In the genomic region with DNA sequence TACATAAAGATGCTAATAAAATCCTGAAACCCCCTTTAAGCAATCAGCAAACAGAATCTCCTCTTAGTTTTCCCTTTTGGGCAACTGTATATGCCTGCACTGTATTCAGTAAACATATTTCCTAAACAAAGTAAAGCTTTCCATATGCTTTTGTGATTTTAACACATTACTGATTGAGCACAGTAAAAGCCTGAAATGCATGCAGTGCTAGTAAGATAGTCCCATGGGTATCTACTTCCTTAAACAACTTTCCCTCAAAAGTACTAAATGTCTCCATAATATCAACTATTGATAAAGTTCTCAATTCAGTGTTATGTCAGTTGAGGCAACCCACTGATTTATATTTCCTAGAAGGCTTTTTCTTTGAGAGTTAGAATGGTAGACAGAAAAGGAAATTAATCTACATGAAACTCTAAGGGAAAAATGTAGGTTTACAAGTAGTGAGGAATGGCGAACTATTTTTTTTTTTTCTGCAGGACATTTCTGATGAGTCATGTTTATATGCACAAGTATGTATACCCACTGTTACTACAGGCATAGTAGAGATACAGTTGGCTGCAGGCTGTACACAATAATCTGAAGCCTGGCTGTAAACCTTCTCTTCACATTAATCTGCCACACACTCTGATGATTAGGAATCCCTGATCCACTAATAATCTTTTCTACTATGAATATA, we compare ENCODE assay signal across 1 cellular context.
TF ChIP-seq lines count a peak whose summit lies in the region.

No MANE protein-coding gene starts in this region.

TF ChIP-seq in H1, 55 proteins besides CTCF, POLR2A, EP300 and RAD21:
- TF ChIP-seq POU5F1 (IDR thresholded peaks at IDR 0.05; ENCODE audit: low read depth, low read length) (no peak), JUND (IDR thresholded peaks at IDR 0.05; ENCODE audit: low read length) (no peak), BACH1 (IDR thresholded peaks at IDR 0.05; ENCODE audit: low read length) (0 out of 2 replicates have a peak, but pooled peaks have one; percentile 5), RBBP5 (IDR thresholded peaks at IDR 0.05; ENCODE audit: borderline replicate concordance, low read depth, low read length) (no peak)
